ENCODE assay signal across 22 cellular contexts in genomic region chr20:48301189-48301588, GRCh38.
DNase-seq lines count a peak whose midpoint lies in the region; ATAC-seq, FAIRE-seq and TF ChIP-seq lines count a peak whose summit lies in the region.
"Had no signal": no experiment of that assay in that cellular context is flagged by ENCODE, and none has a peak within 500 bp of the region (broad histone marks: within the 10 kb centered on the region; RNA-seq: fewer than 3 reads in every experiment).

No MANE protein-coding gene starts in this region.

- intact Hi-C loops in Caco-2 (cut with micrococcal nuclease; ENCODE audit: unreplicated experiment), result no loop called here

- POLR2A ChIA-PET in Caco-2 (lab: Charles Lee), result no interaction called here
- POLR2A ChIA-PET in H1 (lab: Charles Lee; ENCODE audit: partially characterized antibody), result no interaction called here

- H3K27me3 ChIP-seq in Caco-2 (replicated peaks; ENCODE audit: control insufficient read depth, insufficient read depth, low read length), result no peaks in the 10 kb centered on the region
- H3K27me3 ChIP-seq in H1 (replicated peaks in 1 of 4; ENCODE audit: control insufficient read depth in 3 of 4, extremely low read depth in 1 of 4, insufficient read depth in 3 of 4, low read length in 3 of 4), result no peaks in the 10 kb centered on the region
- H3K27me3 ChIP-seq in mesenchymal stem cell (ENCODE audit: control insufficient read depth in 1 of 2, insufficient read depth in 1 of 2, low read length in 2 of 2), result peaks cover 11 to 45% of the 10 kb centered on the region in 2 experiments
- H3K27me3 ChIP-seq in small intestine (ENCODE audit: control insufficient read depth in 2 of 2, insufficient read depth in 2 of 2, low read length in 2 of 2), result no peaks in the 10 kb centered on the region
- H3K27me3 ChIP-seq in Peyer's patch, result no peaks in the 10 kb centered on the region
- H3K27me3 ChIP-seq: BLaER1 had no signal

- H4K5ac ChIP-seq in H1 (ENCODE audit: insufficient read length, low read depth, low read length), result no peak overlapping the region

- H3K9ac ChIP-seq in H1 (replicated peaks in 1 of 4; ENCODE audit: extremely low read depth in 1 of 4, low read depth in 3 of 4, low read length in 3 of 4) (no peak overlapping the region), mesenchymal stem cell (ENCODE audit: low read length) (no peak overlapping the region)
- H3K9ac ChIP-seq: BLaER1 had no signal

- no peak overlapping the region for H4K91ac ChIP-seq in H1 (replicated peaks; ENCODE audit: insufficient read length, low read length)
- no peak overlapping the region for H4K91ac ChIP-seq in mesenchymal stem cell (ENCODE audit: low read length)

- peaks cover 19% of the 10 kb centered on the region for H3K9me3 Mint-ChIP-seq in Caco-2 (ENCODE audit: unreplicated experiment)
- H3K9me3 Mint-ChIP-seq: CD8-positive, alpha-beta T cell; HFFc6 had no signal

- no peaks in the 10 kb centered on the region for H3K27me3 Mint-ChIP-seq in Caco-2 (ENCODE audit: insufficient read depth, unreplicated experiment)

- TF ChIP-seq RAD21 in H1 (IDR thresholded peaks at IDR 0.05 in 1 of 2, conservative IDR thresholded peaks at IDR 0.05 in 1 of 2; ENCODE audit: low read depth in 2 of 2, low read length in 2 of 2), result no peak

- H3K79me1 ChIP-seq in H1 (ENCODE audit: low read depth, low read length) (no peaks in the 10 kb centered on the region), mesenchymal stem cell (replicated peaks; ENCODE audit: low read length, poor library complexity, severe bottlenecking) (no peaks in the 10 kb centered on the region)

- BruUV-seq in Caco-2 (replicated peaks; lab: Mats Ljungman, UMichigan), result no TSS peak

- H3K4me2 ChIP-seq in H1 (ENCODE audit: insufficient read depth in 1 of 2, low read depth in 2 of 2, low read length in 2 of 2) (no peak overlapping the region), mesenchymal stem cell (ENCODE audit: low read length, poor library complexity, severe bottlenecking) (no peak overlapping the region)
- H3K4me2 ChIP-seq: BLaER1, GM23338 had no signal

- TF ChIP-seq EP300 in H1 (IDR thresholded peaks at IDR 0.05; ENCODE audit: borderline replicate concordance in 1 of 2, low read depth in 2 of 2, low read length in 2 of 2), result no peak

- TF ChIP-seq CTCF in Caco-2 (IDR thresholded peaks at IDR 0.05; ENCODE audit: insufficient read depth in 1 of 2, low read depth in 1 of 2, low read length in 1 of 2, severe bottlenecking in 1 of 2, unreplicated experiment in 1 of 2) (no peak), H1 (IDR thresholded peaks at IDR 0.05; ENCODE audit: control extremely low read depth in 1 of 3, insufficient read depth in 1 of 3, low read depth in 1 of 3, low read length in 3 of 3) (no peak), Peyer's patch (IDR thresholded peaks at IDR 0.05) (no peak)

- H2BK5ac ChIP-seq in H1 (ENCODE audit: low read depth, low read length) (no peak overlapping the region), mesenchymal stem cell (ENCODE audit: low read depth, low read length, poor library complexity, severe bottlenecking) (no peak overlapping the region)

- H2BK120ac ChIP-seq in H1 (replicated peaks; ENCODE audit: low read depth, low read length), result peak overlapping the region; percentile 10
- H2BK120ac ChIP-seq in mesenchymal stem cell (ENCODE audit: low read depth, low read length), result no peak overlapping the region

- H2BK12ac ChIP-seq in H1 (ENCODE audit: low read depth, low read length), result no peak overlapping the region
- no peak overlapping the region for H2BK12ac ChIP-seq in mesenchymal stem cell (ENCODE audit: low read length in 2 of 2)

- H3K36me3 ChIP-seq in Caco-2 (ENCODE audit: control insufficient read depth, insufficient read depth, low read length) (no peaks in the 10 kb centered on the region), H1 (ENCODE audit: control insufficient read depth in 2 of 4, insufficient read depth in 4 of 4, low read length in 3 of 4) (no peaks in the 10 kb centered on the region), mesenchymal stem cell (ENCODE audit: control insufficient read depth in 1 of 2, insufficient read depth in 2 of 2, low read depth in 1 of 2, low read length in 2 of 2) (no peaks in the 10 kb centered on the region), small intestine (ENCODE audit: control insufficient read depth in 2 of 2, insufficient read depth in 2 of 2, low read length in 2 of 2) (no peaks in the 10 kb centered on the region), Peyer's patch (no peaks in the 10 kb centered on the region)
- H3K36me3 ChIP-seq: BLaER1, HAP-1 had no signal

- H3K27ac ChIP-seq in H1 (ENCODE audit: low read depth, low read length) (no peak overlapping the region), mesenchymal stem cell (ENCODE audit: low read length, poor library complexity, severe bottlenecking) (no peak overlapping the region), small intestine (ENCODE audit: low read depth in 1 of 2, low read length in 1 of 2) (no peak overlapping the region), Peyer's patch (no peak overlapping the region)
- H3K27ac ChIP-seq: BLaER1, C4-2B had no signal

- H3K23ac ChIP-seq in H1 (ENCODE audit: insufficient read length) (no peak overlapping the region), mesenchymal stem cell (ENCODE audit: low read length in 2 of 2) (no peak overlapping the region)

- peaks cover 43% of the 10 kb centered on the region for H3K4me1 Mint-ChIP-seq in Caco-2 (ENCODE audit: low read depth, unreplicated experiment)
- H3K4me1 Mint-ChIP-seq: B cell; CD4-positive, CD25-positive, alpha-beta regulatory T cell had no signal

- H4K8ac ChIP-seq in H1 (ENCODE audit: extremely low read depth, insufficient read depth, low read length), result no peak overlapping the region
- H4K8ac ChIP-seq in mesenchymal stem cell (ENCODE audit: low read length), result no peak overlapping the region

- H3K4me3 ChIP-seq in Caco-2 (ENCODE audit: low read depth, low read length) (no peak overlapping the region), H1 (ENCODE audit: extremely low read depth in 1 of 4, insufficient read depth in 2 of 4, low read depth in 3 of 4, low read length in 4 of 4) (no peak overlapping the region), mesenchymal stem cell (ENCODE audit: insufficient read depth in 1 of 2, low read depth in 1 of 2, low read length in 2 of 2) (no peak overlapping the region), small intestine (ENCODE audit: low read depth in 1 of 2, low read length in 2 of 2) (no peak overlapping the region), Peyer's patch (no peak overlapping the region)
- H3K4me3 ChIP-seq: BLaER1, GM23338, HAP-1 had no signal

- H3K27ac Mint-ChIP-seq in Caco-2 (ENCODE audit: unreplicated experiment), result no peak overlapping the region
- H3K27ac Mint-ChIP-seq: B cell; CD4-positive, CD25-positive, alpha-beta regulatory T cell; CD8-positive, alpha-beta T cell; GM23338; HFFc6 had no signal

- ATAC-seq in GM18502 (IDR thresholded peaks at IDR 0.05; ENCODE audit: poor library complexity, unreplicated experiment) (no peak), HG02678 (IDR thresholded peaks at IDR 0.05; ENCODE audit: unreplicated experiment) (no peak)
- ATAC-seq: CD8-positive, alpha-beta T cell; GM23338 had no signal

- H3K79me2 ChIP-seq in H1 (ENCODE audit: control insufficient read depth in 1 of 2, insufficient read depth in 2 of 2, low read length in 2 of 2), result no peaks in the 10 kb centered on the region

- H3K18ac ChIP-seq in H1 (ENCODE audit: extremely low read depth, low read length) (no peak overlapping the region), mesenchymal stem cell (ENCODE audit: low read depth in 1 of 2, low read length in 2 of 2) (no peak overlapping the region)

- H2AK5ac ChIP-seq in H1 (ENCODE audit: low read depth, low read length) (no peak overlapping the region), mesenchymal stem cell (ENCODE audit: low read length, severe bottlenecking) (peak overlapping the region; percentile 4)

- H2BK15ac ChIP-seq in H1 (ENCODE audit: low read length) (no peak overlapping the region), mesenchymal stem cell (ENCODE audit: low read depth, poor library complexity, severe bottlenecking) (no peak overlapping the region)

- DNase-seq in Caco-2, result peak; percentile 42 to 67
- DNase-seq in H1 (ENCODE audit: low read depth in 1 of 2, low spot score in 2 of 2), result no peak
- DNase-seq in mesenchymal stem cell, result no peak
- DNase-seq in small intestine, result peak; percentile 61
- DNase-seq in D341Med (ENCODE audit: low spot score), result no peak
- DNase-seq in Peyer's patch, result no peak
- DNase-seq: CD4-positive, CD25-positive, alpha-beta regulatory T cell; CD8-positive, alpha-beta T cell; DMS153; DND-41; HFFc6 had no signal

- no peak overlapping the region for H3K4ac ChIP-seq in H1 (replicated peaks; ENCODE audit: insufficient read length, low read depth, low read length)
- H3K4ac ChIP-seq in mesenchymal stem cell (ENCODE audit: low read depth in 1 of 2, low read length in 2 of 2), result no peak overlapping the region

- H3K4me1 ChIP-seq in Caco-2, result peaks cover 27% of the 10 kb centered on the region
- no peaks in the 10 kb centered on the region; a peak in 1 of 7 replicates for H3K4me1 ChIP-seq in H1 (replicated peaks in 1 of 4; ENCODE audit: control insufficient read depth in 3 of 4, insufficient read depth in 4 of 4, low read length in 3 of 4)
- H3K4me1 ChIP-seq in mesenchymal stem cell (ENCODE audit: control insufficient read depth, insufficient read depth, low read depth, low read length), result peaks cover 7% of the 10 kb centered on the region
- H3K4me1 ChIP-seq in small intestine (ENCODE audit: control insufficient read depth in 2 of 2, insufficient read depth in 1 of 2, low read depth in 1 of 2, low read length in 1 of 2), result peaks cover 0 to 3% of the 10 kb centered on the region in 2 donors
- peaks cover 0 to 2% (median 0%) of the 10 kb centered on the region in 4 donors for H3K4me1 ChIP-seq in Peyer's patch
- H3K4me1 ChIP-seq: BLaER1 had no signal

- TF ChIP-seq POLR2A in H1 (IDR thresholded peaks at IDR 0.05; ENCODE audit: control extremely low read depth in 1 of 2, low read depth in 2 of 2, low read length in 2 of 2) (no peak), Peyer's patch (IDR thresholded peaks at IDR 0.05) (no peak)

- H3K14ac ChIP-seq in H1 (ENCODE audit: insufficient read length), result no peak overlapping the region
- no peak overlapping the region for H3K14ac ChIP-seq in mesenchymal stem cell (ENCODE audit: low read length in 2 of 2)

- CTCF ChIA-PET in Caco-2 (lab: Charles Lee), result interaction anchor here (1.0 to 1.1 kb wide), 2 partner anchors 319 to 515 kb away, joined by 4 to 6 read pairs; no protein-coding TSS in a partner anchor
- CTCF ChIA-PET in H1 (lab: Charles Lee; ENCODE audit: partially characterized antibody), result no interaction called here

- H3K4me3 Mint-ChIP-seq in Caco-2 (ENCODE audit: unreplicated experiment), result no peak overlapping the region
- H3K4me3 Mint-ChIP-seq: B cell; CD4-positive, CD25-positive, alpha-beta regulatory T cell; CD8-positive, alpha-beta T cell; GM23338; HFFc6 had no signal

- WGBS in H1 (ENCODE audit: extremely low coverage in 1 of 2, insufficient coverage in 1 of 2, insufficient read length in 1 of 2, insufficient replicate concordance in 2 of 2, low coverage in 1 of 2, low lambda C conversion rate in 2 of 2, missing lambda C conversion rate in 1 of 2), 2 experiments, result 92% methylated on average over 3 of the region's 3 CpGs; no CpG with 5 or more reads in 1 of the 2 experiments
- 93% methylated on average over 3 of the region's 3 CpGs for WGBS in mesenchymal stem cell
- WGBS in small intestine, 3 donors, result 39 to 69% (median 42%) methylated on average over 3 of the region's 3 CpGs

- H3K23me2 ChIP-seq in H1 (ENCODE audit: low read depth, low read length), result peaks cover 2% of the 10 kb centered on the region; the same call in 1 of the 2 replicates

- H3K9me3 ChIP-seq in Caco-2 (no peaks in the 10 kb centered on the region), H1 (ENCODE audit: insufficient read depth in 2 of 2, low read depth in 1 of 2, low read length in 1 of 2) (peaks cover 0 to 2% of the 10 kb centered on the region in 2 experiments; a peak in 1 of 4 replicates), mesenchymal stem cell (ENCODE audit: control insufficient read depth, low read length) (peaks cover 3% of the 10 kb centered on the region), small intestine (ENCODE audit: control insufficient read depth, low read depth) (no peaks in the 10 kb centered on the region), Peyer's patch (no peaks in the 10 kb centered on the region)
- H3K9me3 ChIP-seq: HAP-1 had no signal

- no peak overlapping the region for H2BK20ac ChIP-seq in H1 (ENCODE audit: low read length)

- no peak overlapping the region for H2AFZ ChIP-seq in H1 (ENCODE audit: low read length)
- H2AFZ ChIP-seq in mesenchymal stem cell (ENCODE audit: low read depth, low read length), result no peak overlapping the region
- H2AFZ ChIP-seq: GM23338 had no signal

- FAIRE-seq in H1 (lab: Jason Lieb, UNC) (no peak), small intestine (lab: Jason Lieb, UNC) (no peak)
- FAIRE-seq: G401.6, GM12892, GM19239, H54 had no signal

- no peak overlapping the region for H3K56ac ChIP-seq in H1 (replicated peaks; ENCODE audit: insufficient read length, low read depth, low read length)

- no peaks in the 10 kb centered on the region for H4K20me1 ChIP-seq in H1 (replicated peaks in 1 of 2; ENCODE audit: control insufficient read depth in 1 of 2, insufficient read depth in 2 of 2, low read length in 2 of 2)
- H4K20me1 ChIP-seq: BLaER1 had no signal

- peaks cover 2% of the 10 kb centered on the region for H3K36me3 Mint-ChIP-seq in Caco-2 (ENCODE audit: insufficient read depth, unreplicated experiment)
- H3K36me3 Mint-ChIP-seq: CD4-positive, CD25-positive, alpha-beta regulatory T cell; CD8-positive, alpha-beta T cell had no signal

Comparison
In these comparisons a context has a peak if more than half of its experiments do, and no peak if none do; other contexts are left out.
1. DNase-seq: peak in Caco-2 (2 of 2) and small intestine (single experiment); none in H1 (0 of 2), mesenchymal stem cell (single experiment), D341Med (single experiment) and Peyer's patch (0 of 3).